In the genomic region with DNA sequence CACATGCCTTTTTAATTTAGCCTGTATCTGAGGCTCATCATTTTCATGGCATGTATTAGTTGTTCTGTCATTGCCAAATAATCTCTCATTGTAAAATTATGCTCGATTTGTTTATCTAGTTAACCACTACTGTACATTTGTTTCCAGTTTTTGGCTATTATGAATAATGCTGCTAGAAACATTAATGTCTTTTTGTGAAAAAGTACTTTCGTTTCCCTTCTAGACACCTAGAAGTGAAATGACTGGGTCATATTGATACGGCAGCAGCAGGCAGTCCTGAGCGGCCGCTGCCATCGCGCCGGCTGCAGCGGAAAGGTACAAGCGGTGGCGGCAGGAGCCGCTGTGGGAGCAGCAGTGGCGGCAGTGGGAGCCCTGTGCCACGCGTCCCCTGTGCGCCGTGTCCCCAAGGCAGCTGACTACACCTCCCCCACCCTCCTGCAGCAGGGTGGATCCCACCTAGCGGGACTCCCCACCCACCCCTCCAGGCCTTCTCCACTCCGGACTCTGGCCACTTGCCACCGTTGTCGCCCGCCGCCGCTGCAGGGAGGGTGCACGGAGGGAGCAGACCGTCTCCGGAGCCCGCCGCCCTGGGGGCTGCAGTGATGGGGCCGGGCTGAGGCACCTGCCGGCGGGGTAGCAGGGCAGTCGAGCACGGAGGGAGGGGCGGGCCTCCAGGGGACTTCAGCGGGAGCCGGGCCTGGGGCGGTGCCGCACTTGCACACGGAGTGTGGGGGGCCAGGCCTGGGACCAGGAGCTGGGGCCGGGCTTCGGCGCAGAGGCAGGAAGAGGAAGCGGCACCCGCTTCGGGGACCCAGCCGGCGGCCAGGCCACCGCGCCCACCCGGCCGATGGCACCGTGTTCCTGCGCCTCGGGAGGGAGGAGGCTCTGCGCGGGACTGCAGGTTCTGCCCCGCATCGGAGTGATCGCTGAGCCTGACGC, we compare ENCODE assay signal across 8 cellular contexts.
A peak's percentile ranks its signal among the peaks of the same experiment; 100 is the strongest.
DNase-seq lines count a peak whose midpoint lies in the region; ATAC-seq and TF ChIP-seq lines count a peak whose summit lies in the region.

No MANE protein-coding gene starts in this region.

- no peaks in the 10 kb centered on the region for H3K4me1 Mint-ChIP-seq in MCF 10A (ENCODE audit: insufficient read depth, unreplicated experiment)
- H3K4me1 Mint-ChIP-seq in activated T-cell treated with anti-CD3 and anti-CD28 coated beads, Interleukin-2, amount 50 U/mL, for 72 hours (ENCODE audit: low read depth) = no peaks in the 10 kb centered on the region

- no peaks in the 10 kb centered on the region for H3K9me3 ChIP-seq in breast epithelium
- H3K9me3 ChIP-seq in HAP-1 = no peaks in the 10 kb centered on the region
- no peaks in the 10 kb centered on the region for H3K9me3 ChIP-seq in parathyroid adenoma (ENCODE audit: control insufficient read depth, low read length)

- no peak for DNase-seq in breast epithelium (ENCODE audit: low spot score in 2 of 2)
- no peak for DNase-seq in MCF 10A (ENCODE audit: unreplicated experiment)
- peak in 1 of 2 experiments; percentile 58 for DNase-seq in HAP-1 (ENCODE audit: low spot score in 2 of 2)
- DNase-seq in NCI-H128 (lab: John Stamatoyannopoulos, UW; ENCODE audit: unreplicated experiment) = peak; percentile 62
- DNase-seq in activated T-cell treated with anti-CD3 and anti-CD28 coated beads, Interleukin-2, amount 50 U/mL, for 72 hours = peak; percentile 16 to 37
- DNase-seq in head of caudate nucleus = peak; percentile 21 to 82 (median 60)
- no peak for DNase-seq in H4 (ENCODE audit: low spot score)

- peak overlapping the region; percentile 73 for H2AFZ ChIP-seq in parathyroid adenoma

- peak overlapping the region; percentile 83 for H3K4me2 ChIP-seq in parathyroid adenoma (ENCODE audit: low read length)

- no peak for TF ChIP-seq CTCF in breast epithelium (IDR thresholded peaks at IDR 0.05)
- TF ChIP-seq CTCF in MCF 10A (IDR thresholded peaks at IDR 0.05; ENCODE audit: unreplicated experiment) = no peak
- no peak for TF ChIP-seq CTCF in parathyroid adenoma (IDR thresholded peaks at IDR 0.05)

- ATAC-seq in activated T-cell treated with anti-CD3 and anti-CD28 coated beads, Interleukin-2, amount 50 U/mL, for 72 hours (replicated peaks in 1 of 2) = peak; percentile 82 to 87

- no peak overlapping the region for H3K27ac ChIP-seq in breast epithelium
- no peak overlapping the region for H3K27ac ChIP-seq in parathyroid adenoma

- H3K4me1 ChIP-seq in breast epithelium (no peaks in the 10 kb centered on the region), HAP-1 (peaks cover 3% of the 10 kb centered on the region; the same call in 1 of the 2 replicates), parathyroid adenoma (no peaks in the 10 kb centered on the region)

- no peak for TF ChIP-seq POLR2A in breast epithelium (IDR thresholded peaks at IDR 0.05)

- intact Hi-C loops in breast epithelium (cut with DNase I; ENCODE audit: low total_unique reads) (no loop called here), MCF 10A (cut with micrococcal nuclease) (no loop called here), head of caudate nucleus (cut with DNase I) (no loop called here)

- in situ Hi-C loops in HAP-1 (cut with MboI; ENCODE audit: low sequenced_read_pairs) = no loop called here

- no peak overlapping the region for H3K27ac Mint-ChIP-seq in MCF 10A (ENCODE audit: low read depth, unreplicated experiment)
- no peak overlapping the region for H3K27ac Mint-ChIP-seq in activated T-cell treated with anti-CD3 and anti-CD28 coated beads, Interleukin-2, amount 50 U/mL, for 72 hours

- peaks cover 0 to 18% of the 10 kb centered on the region in 2 donors for H3K27me3 ChIP-seq in breast epithelium
- H3K27me3 ChIP-seq in HAP-1 (ENCODE audit: low read depth) = peaks cover 17% of the 10 kb centered on the region
- no peaks in the 10 kb centered on the region for H3K27me3 ChIP-seq in parathyroid adenoma (ENCODE audit: control insufficient read depth, insufficient read depth, low read length)

- CTCF ChIA-PET in MCF 10A (lab: Yijun Ruan, JAX) = interaction anchor here (0.8 kb wide), 1 partner anchor 64 kb away, joined by 3 read pairs; no protein-coding TSS in a partner anchor

- H3K36me3 ChIP-seq in breast epithelium (no peaks in the 10 kb centered on the region), HAP-1 (replicated peaks) (no peaks in the 10 kb centered on the region), parathyroid adenoma (ENCODE audit: control insufficient read depth, insufficient read depth, low read length) (no peaks in the 10 kb centered on the region)

- no peak overlapping the region for H3K9ac ChIP-seq in parathyroid adenoma

- no peaks in the 10 kb centered on the region for H3K9me3 Mint-ChIP-seq in MCF 10A (ENCODE audit: unreplicated experiment)
- peaks cover 1 to 2% of the 10 kb centered on the region in 2 donors for H3K9me3 Mint-ChIP-seq in activated T-cell treated with anti-CD3 and anti-CD28 coated beads, Interleukin-2, amount 50 U/mL, for 72 hours

- no TSS peak for BruUV-seq in MCF 10A (replicated peaks; lab: Mats Ljungman, UMichigan)

- peak overlapping the region; percentile 41 to 67 (median 47) for H3K4me3 ChIP-seq in breast epithelium
- peak overlapping the region; percentile 38 for H3K4me3 ChIP-seq in HAP-1
- H3K4me3 ChIP-seq in parathyroid adenoma (ENCODE audit: low read depth, low read length) = peak overlapping the region; percentile 40

- no peaks in the 10 kb centered on the region for H3K79me2 ChIP-seq in parathyroid adenoma

- H3K4me3 Mint-ChIP-seq in MCF 10A (ENCODE audit: unreplicated experiment) = no peak overlapping the region
- H3K4me3 Mint-ChIP-seq in activated T-cell treated with anti-CD3 and anti-CD28 coated beads, Interleukin-2, amount 50 U/mL, for 72 hours = peak overlapping the region; percentile 59 to 80

- no peaks in the 10 kb centered on the region for H3K36me3 Mint-ChIP-seq in MCF 10A (ENCODE audit: insufficient read depth, unreplicated experiment)
- H3K36me3 Mint-ChIP-seq in activated T-cell treated with anti-CD3 and anti-CD28 coated beads, Interleukin-2, amount 50 U/mL, for 72 hours (ENCODE audit: insufficient read depth in 2 of 2) = peaks cover 0 to 2% of the 10 kb centered on the region in 2 donors

- H3K27me3 Mint-ChIP-seq in MCF 10A (ENCODE audit: insufficient read depth, unreplicated experiment) = no peaks in the 10 kb centered on the region
- H3K27me3 Mint-ChIP-seq in activated T-cell treated with anti-CD3 and anti-CD28 coated beads, Interleukin-2, amount 50 U/mL, for 72 hours (ENCODE audit: low read depth) = peaks cover 67% of the 10 kb centered on the region

- POLR2A ChIA-PET in MCF 10A (lab: Yijun Ruan, JAX) = no interaction called here

Comparison
In these comparisons a context has a peak if more than half of its experiments do, and no peak if none do; other contexts are left out.
1. DNase-seq: peak in NCI-H128 (single experiment), activated T-cell treated with anti-CD3 and anti-CD28 coated beads, Interleukin-2, amount 50 U/mL, for 72 hours (2 of 2) and head of caudate nucleus (42 of 42); none in breast epithelium (0 of 2), MCF 10A (single experiment) and H4 (single experiment).
2. Peak in every context shown above with its lines, with median percentiles within 50 percentile points of each other: H3K4me3 ChIP-seq.